1 cellular context compared by ENCODE assay signal in the genomic region with DNA sequence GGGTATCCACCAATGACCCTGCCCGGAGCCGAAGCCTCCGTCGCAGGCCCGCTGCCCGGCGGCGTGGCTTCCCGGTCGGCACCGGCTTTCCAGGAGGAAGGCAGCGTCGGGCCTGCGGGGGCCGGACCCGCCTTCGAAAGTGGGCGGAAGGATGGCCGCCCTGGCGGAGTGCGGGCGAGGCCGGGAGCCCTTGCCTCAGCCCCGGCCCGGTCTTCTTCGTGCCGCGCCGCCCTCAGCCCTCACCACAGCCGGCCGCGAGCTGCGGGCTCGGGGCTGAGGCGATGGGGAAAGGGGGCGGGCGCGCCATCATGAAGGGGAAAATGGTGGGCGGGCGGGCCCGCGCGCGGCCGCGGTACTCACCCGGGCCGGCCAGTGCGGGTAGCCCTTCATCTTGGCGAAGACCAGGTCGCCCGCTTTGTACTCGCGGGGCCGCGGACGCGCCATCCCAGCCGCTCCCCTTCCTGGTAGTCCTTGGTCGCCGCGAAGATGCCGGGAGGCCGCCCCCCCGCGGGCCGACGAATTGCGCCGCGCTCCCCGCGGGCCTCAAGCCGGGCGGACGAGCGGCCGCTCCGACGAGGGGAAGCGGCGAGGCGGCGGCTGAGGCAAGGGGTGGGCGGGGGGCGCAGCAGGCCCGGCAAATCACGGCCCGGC.
TF ChIP-seq lines count a peak whose summit lies in the region.

No MANE protein-coding gene starts in this region.

TF ChIP-seq in K562, 482 proteins besides CTCF, POLR2A, EP300 and RAD21 (continued from another document and continues in another):
- TF ChIP-seq ZFP36 (IDR thresholded peaks at IDR 0.05; ENCODE audit: low read depth, low read length, partially characterized antibody): no peak
- TF ChIP-seq ZNF445 (CRISPR knock-in tag; IDR thresholded peaks at IDR 0.05; ENCODE audit: low read depth): no peak
- no peak for TF ChIP-seq HCFC1 (IDR thresholded peaks at IDR 0.05; ENCODE audit: low read depth, low read length)
- peak; percentile 73 for TF ChIP-seq SMAD4 (CRISPR knock-in tag; conservative IDR thresholded peaks at IDR 0.05)
- TF ChIP-seq ZNF324 (CRISPR knock-in tag; IDR thresholded peaks at IDR 0.05): no peak
- TF ChIP-seq BHLHE40 (IDR thresholded peaks at IDR 0.05; ENCODE audit: low read length): no peak
- TF ChIP-seq, protein P1, sequence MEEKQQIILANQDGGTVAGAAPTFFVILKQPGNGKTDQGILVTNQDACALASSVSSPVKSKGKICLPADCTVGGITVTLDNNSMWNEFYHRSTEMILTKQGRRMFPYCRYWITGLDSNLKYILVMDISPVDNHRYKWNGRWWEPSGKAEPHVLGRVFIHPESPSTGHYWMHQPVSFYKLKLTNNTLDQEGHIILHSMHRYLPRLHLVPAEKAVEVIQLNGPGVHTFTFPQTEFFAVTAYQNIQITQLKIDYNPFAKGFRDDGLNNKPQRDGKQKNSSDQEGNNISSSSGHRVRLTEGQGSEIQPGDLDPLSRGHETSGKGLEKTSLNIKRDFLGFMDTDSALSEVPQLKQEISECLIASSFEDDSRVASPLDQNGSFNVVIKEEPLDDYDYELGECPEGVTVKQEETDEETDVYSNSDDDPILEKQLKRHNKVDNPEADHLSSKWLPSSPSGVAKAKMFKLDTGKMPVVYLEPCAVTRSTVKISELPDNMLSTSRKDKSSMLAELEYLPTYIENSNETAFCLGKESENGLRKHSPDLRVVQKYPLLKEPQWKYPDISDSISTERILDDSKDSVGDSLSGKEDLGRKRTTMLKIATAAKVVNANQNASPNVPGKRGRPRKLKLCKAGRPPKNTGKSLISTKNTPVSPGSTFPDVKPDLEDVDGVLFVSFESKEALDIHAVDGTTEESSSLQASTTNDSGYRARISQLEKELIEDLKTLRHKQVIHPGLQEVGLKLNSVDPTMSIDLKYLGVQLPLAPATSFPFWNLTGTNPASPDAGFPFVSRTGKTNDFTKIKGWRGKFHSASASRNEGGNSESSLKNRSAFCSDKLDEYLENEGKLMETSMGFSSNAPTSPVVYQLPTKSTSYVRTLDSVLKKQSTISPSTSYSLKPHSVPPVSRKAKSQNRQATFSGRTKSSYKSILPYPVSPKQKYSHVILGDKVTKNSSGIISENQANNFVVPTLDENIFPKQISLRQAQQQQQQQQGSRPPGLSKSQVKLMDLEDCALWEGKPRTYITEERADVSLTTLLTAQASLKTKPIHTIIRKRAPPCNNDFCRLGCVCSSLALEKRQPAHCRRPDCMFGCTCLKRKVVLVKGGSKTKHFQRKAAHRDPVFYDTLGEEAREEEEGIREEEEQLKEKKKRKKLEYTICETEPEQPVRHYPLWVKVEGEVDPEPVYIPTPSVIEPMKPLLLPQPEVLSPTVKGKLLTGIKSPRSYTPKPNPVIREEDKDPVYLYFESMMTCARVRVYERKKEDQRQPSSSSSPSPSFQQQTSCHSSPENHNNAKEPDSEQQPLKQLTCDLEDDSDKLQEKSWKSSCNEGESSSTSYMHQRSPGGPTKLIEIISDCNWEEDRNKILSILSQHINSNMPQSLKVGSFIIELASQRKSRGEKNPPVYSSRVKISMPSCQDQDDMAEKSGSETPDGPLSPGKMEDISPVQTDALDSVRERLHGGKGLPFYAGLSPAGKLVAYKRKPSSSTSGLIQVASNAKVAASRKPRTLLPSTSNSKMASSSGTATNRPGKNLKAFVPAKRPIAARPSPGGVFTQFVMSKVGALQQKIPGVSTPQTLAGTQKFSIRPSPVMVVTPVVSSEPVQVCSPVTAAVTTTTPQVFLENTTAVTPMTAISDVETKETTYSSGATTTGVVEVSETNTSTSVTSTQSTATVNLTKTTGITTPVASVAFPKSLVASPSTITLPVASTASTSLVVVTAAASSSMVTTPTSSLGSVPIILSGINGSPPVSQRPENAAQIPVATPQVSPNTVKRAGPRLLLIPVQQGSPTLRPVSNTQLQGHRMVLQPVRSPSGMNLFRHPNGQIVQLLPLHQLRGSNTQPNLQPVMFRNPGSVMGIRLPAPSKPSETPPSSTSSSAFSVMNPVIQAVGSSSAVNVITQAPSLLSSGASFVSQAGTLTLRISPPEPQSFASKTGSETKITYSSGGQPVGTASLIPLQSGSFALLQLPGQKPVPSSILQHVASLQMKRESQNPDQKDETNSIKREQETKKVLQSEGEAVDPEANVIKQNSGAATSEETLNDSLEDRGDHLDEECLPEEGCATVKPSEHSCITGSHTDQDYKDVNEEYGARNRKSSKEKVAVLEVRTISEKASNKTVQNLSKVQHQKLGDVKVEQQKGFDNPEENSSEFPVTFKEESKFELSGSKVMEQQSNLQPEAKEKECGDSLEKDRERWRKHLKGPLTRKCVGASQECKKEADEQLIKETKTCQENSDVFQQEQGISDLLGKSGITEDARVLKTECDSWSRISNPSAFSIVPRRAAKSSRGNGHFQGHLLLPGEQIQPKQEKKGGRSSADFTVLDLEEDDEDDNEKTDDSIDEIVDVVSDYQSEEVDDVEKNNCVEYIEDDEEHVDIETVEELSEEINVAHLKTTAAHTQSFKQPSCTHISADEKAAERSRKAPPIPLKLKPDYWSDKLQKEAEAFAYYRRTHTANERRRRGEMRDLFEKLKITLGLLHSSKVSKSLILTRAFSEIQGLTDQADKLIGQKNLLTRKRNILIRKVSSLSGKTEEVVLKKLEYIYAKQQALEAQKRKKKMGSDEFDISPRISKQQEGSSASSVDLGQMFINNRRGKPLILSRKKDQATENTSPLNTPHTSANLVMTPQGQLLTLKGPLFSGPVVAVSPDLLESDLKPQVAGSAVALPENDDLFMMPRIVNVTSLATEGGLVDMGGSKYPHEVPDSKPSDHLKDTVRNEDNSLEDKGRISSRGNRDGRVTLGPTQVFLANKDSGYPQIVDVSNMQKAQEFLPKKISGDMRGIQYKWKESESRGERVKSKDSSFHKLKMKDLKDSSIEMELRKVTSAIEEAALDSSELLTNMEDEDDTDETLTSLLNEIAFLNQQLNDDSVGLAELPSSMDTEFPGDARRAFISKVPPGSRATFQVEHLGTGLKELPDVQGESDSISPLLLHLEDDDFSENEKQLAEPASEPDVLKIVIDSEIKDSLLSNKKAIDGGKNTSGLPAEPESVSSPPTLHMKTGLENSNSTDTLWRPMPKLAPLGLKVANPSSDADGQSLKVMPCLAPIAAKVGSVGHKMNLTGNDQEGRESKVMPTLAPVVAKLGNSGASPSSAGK (IDR thresholded peaks at IDR 0.05): peak; percentile 37; the same call in 1 of the 2 replicates
- TF ChIP-seq CCNT2 (IDR thresholded peaks at IDR 0.05; ENCODE audit: borderline replicate concordance, extremely low read depth, insufficient read length, low read depth, low read length): peak; percentile 58
- TF ChIP-seq SAFB (IDR thresholded peaks at IDR 0.05; ENCODE audit: borderline replicate concordance, low read depth, low read length): 0 out of 2 replicates have a peak, but pooled peaks have one; percentile 28
- TF ChIP-seq, protein P2, sequence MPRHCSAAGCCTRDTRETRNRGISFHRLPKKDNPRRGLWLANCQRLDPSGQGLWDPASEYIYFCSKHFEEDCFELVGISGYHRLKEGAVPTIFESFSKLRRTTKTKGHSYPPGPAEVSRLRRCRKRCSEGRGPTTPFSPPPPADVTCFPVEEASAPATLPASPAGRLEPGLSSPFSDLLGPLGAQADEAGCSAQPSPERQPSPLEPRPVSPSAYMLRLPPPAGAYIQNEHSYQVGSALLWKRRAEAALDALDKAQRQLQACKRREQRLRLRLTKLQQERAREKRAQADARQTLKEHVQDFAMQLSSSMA (CRISPR knock-in tag; IDR thresholded peaks at IDR 0.05): no peak
- 0 out of 2 replicates have a peak, but pooled peaks have one; percentile 79 for TF ChIP-seq TGIF2 (CRISPR knock-in tag; IDR thresholded peaks at IDR 0.05)
- no peak for TF ChIP-seq FOS (IDR thresholded peaks at IDR 0.05; ENCODE audit: extremely low read depth, insufficient read length)
- peak; percentile 52 for TF ChIP-seq CHD1 (IDR thresholded peaks at IDR 0.05; ENCODE audit: low read length)
- TF ChIP-seq RB1 (IDR thresholded peaks at IDR 0.05; ENCODE audit: low read depth): 0 out of 2 replicates have a peak, but pooled peaks have one; percentile 38
- 0 out of 2 replicates have a peak, but pooled peaks have one; percentile 31 for TF ChIP-seq HNRNPL (IDR thresholded peaks at IDR 0.05; ENCODE audit: low read depth, low read length)
- TF ChIP-seq RBM25 (IDR thresholded peaks at IDR 0.05; ENCODE audit: low read depth, low read length, severe bottlenecking): peak; percentile 25
- peak; percentile 38 to 55; a peak in 1 of 4 replicates for TF ChIP-seq NONO (IDR thresholded peaks at IDR 0.05; ENCODE audit: low read depth in 2 of 2, low read length in 1 of 2)
- TF ChIP-seq, protein P3, sequence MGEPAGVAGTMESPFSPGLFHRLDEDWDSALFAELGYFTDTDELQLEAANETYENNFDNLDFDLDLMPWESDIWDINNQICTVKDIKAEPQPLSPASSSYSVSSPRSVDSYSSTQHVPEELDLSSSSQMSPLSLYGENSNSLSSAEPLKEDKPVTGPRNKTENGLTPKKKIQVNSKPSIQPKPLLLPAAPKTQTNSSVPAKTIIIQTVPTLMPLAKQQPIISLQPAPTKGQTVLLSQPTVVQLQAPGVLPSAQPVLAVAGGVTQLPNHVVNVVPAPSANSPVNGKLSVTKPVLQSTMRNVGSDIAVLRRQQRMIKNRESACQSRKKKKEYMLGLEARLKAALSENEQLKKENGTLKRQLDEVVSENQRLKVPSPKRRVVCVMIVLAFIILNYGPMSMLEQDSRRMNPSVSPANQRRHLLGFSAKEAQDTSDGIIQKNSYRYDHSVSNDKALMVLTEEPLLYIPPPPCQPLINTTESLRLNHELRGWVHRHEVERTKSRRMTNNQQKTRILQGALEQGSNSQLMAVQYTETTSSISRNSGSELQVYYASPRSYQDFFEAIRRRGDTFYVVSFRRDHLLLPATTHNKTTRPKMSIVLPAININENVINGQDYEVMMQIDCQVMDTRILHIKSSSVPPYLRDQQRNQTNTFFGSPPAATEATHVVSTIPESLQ (CRISPR knock-in tag; IDR thresholded peaks at IDR 0.05): 0 out of 2 replicates have a peak, but pooled peaks have one; percentile 31
- TF ChIP-seq, protein P4, sequence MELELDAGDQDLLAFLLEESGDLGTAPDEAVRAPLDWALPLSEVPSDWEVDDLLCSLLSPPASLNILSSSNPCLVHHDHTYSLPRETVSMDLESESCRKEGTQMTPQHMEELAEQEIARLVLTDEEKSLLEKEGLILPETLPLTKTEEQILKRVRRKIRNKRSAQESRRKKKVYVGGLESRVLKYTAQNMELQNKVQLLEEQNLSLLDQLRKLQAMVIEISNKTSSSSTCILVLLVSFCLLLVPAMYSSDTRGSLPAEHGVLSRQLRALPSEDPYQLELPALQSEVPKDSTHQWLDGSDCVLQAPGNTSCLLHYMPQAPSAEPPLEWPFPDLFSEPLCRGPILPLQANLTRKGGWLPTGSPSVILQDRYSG (tag; conservative IDR thresholded peaks at IDR 0.05; ENCODE audit: low read depth): no peak
- TF ChIP-seq ZNF766 (CRISPR knock-in tag; conservative IDR thresholded peaks at IDR 0.05): no peak
- TF ChIP-seq POLR3A (IDR thresholded peaks at IDR 0.05; ENCODE audit: borderline replicate concordance, extremely low read depth, insufficient read depth, insufficient read length): no peak
- TF ChIP-seq, protein P5, sequence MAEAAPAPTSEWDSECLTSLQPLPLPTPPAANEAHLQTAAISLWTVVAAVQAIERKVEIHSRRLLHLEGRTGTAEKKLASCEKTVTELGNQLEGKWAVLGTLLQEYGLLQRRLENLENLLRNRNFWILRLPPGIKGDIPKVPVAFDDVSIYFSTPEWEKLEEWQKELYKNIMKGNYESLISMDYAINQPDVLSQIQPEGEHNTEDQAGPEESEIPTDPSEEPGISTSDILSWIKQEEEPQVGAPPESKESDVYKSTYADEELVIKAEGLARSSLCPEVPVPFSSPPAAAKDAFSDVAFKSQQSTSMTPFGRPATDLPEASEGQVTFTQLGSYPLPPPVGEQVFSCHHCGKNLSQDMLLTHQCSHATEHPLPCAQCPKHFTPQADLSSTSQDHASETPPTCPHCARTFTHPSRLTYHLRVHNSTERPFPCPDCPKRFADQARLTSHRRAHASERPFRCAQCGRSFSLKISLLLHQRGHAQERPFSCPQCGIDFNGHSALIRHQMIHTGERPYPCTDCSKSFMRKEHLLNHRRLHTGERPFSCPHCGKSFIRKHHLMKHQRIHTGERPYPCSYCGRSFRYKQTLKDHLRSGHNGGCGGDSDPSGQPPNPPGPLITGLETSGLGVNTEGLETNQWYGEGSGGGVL (CRISPR knock-in tag; IDR thresholded peaks at IDR 0.05): no peak
- TF ChIP-seq, protein P6, sequence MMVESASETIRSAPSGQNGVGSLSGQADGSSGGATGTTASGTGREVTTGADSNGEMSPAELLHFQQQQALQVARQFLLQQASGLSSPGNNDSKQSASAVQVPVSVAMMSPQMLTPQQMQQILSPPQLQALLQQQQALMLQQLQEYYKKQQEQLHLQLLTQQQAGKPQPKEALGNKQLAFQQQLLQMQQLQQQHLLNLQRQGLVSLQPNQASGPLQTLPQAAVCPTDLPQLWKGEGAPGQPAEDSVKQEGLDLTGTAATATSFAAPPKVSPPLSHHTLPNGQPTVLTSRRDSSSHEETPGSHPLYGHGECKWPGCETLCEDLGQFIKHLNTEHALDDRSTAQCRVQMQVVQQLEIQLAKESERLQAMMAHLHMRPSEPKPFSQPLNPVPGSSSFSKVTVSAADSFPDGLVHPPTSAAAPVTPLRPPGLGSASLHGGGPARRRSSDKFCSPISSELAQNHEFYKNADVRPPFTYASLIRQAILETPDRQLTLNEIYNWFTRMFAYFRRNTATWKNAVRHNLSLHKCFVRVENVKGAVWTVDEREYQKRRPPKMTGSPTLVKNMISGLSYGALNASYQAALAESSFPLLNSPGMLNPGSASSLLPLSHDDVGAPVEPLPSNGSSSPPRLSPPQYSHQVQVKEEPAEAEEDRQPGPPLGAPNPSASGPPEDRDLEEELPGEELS (CRISPR knock-in tag; IDR thresholded peaks at IDR 0.05; ENCODE audit: borderline replicate concordance): peak; percentile 17; the same call in 1 of the 2 replicates
- TF ChIP-seq POLR2G (IDR thresholded peaks at IDR 0.05; ENCODE audit: low read depth, low read length): peak; percentile 76
- TF ChIP-seq, protein P7, sequence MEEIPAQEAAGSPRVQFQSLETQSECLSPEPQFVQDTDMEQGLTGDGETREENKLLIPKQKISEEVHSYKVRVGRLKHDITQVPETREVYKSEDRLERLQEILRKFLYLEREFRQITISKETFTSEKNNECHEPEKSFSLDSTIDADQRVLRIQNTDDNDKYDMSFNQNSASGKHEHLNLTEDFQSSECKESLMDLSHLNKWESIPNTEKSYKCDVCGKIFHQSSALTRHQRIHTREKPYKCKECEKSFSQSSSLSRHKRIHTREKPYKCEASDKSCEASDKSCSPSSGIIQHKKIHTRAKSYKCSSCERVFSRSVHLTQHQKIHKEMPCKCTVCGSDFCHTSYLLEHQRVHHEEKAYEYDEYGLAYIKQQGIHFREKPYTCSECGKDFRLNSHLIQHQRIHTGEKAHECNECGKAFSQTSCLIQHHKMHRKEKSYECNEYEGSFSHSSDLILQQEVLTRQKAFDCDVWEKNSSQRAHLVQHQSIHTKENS (CRISPR knock-in tag; IDR thresholded peaks at IDR 0.05): no peak
- TF ChIP-seq ZNF77 (CRISPR knock-in tag; IDR thresholded peaks at IDR 0.05): no peak
- TF ChIP-seq HMGN3 (IDR thresholded peaks at IDR 0.05; ENCODE audit: borderline replicate concordance, extremely low read depth, insufficient read length, low read depth, low read length): peak; percentile 21
